Comparison of ENCODE assay signal across 8 cellular contexts in genomic region chr1:159009704-159010361, GRCh38. TPM values are rescaled to one million over a fixed set of nuclear protein-coding genes. Genes with fewer than 3 reads are reported as not detected.
DNase-seq lines count a peak whose midpoint lies in the region; FAIRE-seq and TF ChIP-seq lines count a peak whose summit lies in the region.

Gene IFI16, plus strand, starts transcription at chr1:159009907. Its CDS starts 4,774 bp downstream, at chr1:159014681.

- DNase-seq in GM12891 (ENCODE audit: insufficient read length, low spot score), result peak; percentile 32
- peak; percentile 96 for DNase-seq in HCEC 1CT
- peak; percentile 94 for DNase-seq in MV-4-11 (lab: John Stamatoyannopoulos, UW)
- DNase-seq in activated CD4-positive, alpha-beta T cell treated with anti-CD3 and anti-CD28 coated beads, Interleukin-2, amount 50 U/mL, for 4 hours, result peak; percentile 46 to 50
- no peak for DNase-seq in endothelial cell (ENCODE audit: low spot score)
- no peak for DNase-seq in NCI-H2171 (lab: John Stamatoyannopoulos, UW)

- peak within 1 kb of the TSS; percentile 95 for H3K27ac ChIP-seq in muscle layer of duodenum (ENCODE audit: low read length)
- peak within 1 kb of the TSS; percentile 78 for H3K27ac ChIP-seq in temporal lobe (ENCODE audit: low read depth, low read length)

- no peaks in the 10 kb centered on the region for H3K27me3 ChIP-seq in muscle layer of duodenum (ENCODE audit: low read depth, low read length)

- peak within 1 kb of the TSS; percentile 65 to 78 for H3K4me3 ChIP-seq in muscle layer of duodenum (ENCODE audit: low read depth in 1 of 2, low read length in 2 of 2)

- H3K4me3 Mint-ChIP-seq in endothelial cell (ENCODE audit: unreplicated experiment), result peak within 1 kb of the TSS; percentile 95

- H3K27ac Mint-ChIP-seq in endothelial cell (ENCODE audit: unreplicated experiment), result peak within 1 kb of the TSS; percentile 89

- peak; percentile 97 for TF ChIP-seq POLR2A in GM12891 (IDR thresholded peaks at IDR 0.05; ENCODE audit: low read depth, low read length)

- H3K4me1 ChIP-seq in muscle layer of duodenum (ENCODE audit: control insufficient read depth in 1 of 2, insufficient read depth in 2 of 2, low read length in 2 of 2), result peaks cover 4 to 5% of the 10 kb centered on the region in 2 donors

- H3K9me3 ChIP-seq in muscle layer of duodenum (ENCODE audit: control insufficient read depth in 1 of 2, low read length in 2 of 2), result no peaks in the 10 kb centered on the region

- peaks cover 0 to 7% of the 10 kb centered on the region in 2 donors for H3K36me3 ChIP-seq in muscle layer of duodenum (ENCODE audit: control insufficient read depth in 1 of 2, insufficient read depth in 2 of 2, low read length in 2 of 2)

- no peak for TF ChIP-seq CTCF in endothelial cell (IDR thresholded peaks at IDR 0.05; ENCODE audit: unreplicated experiment)

- peaks cover 75% of the 10 kb centered on the region for H3K4me1 Mint-ChIP-seq in endothelial cell (ENCODE audit: unreplicated experiment)

- H3K27me3 Mint-ChIP-seq in endothelial cell (ENCODE audit: unreplicated experiment), result peaks cover 4% of the 10 kb centered on the region

- H3K36me3 Mint-ChIP-seq in endothelial cell (ENCODE audit: low read depth, unreplicated experiment), result peaks cover 31% of the 10 kb centered on the region

- FAIRE-seq in GM12891 (lab: Jason Lieb, UNC), result peak; percentile 81

- peaks cover 12% of the 10 kb centered on the region for H3K9me3 Mint-ChIP-seq in endothelial cell (ENCODE audit: unreplicated experiment)

TF ChIP-seq in GM12891, 5 proteins besides CTCF, POLR2A, EP300 and RAD21:
- TF ChIP-seq POU2F2 (IDR thresholded peaks at IDR 0.05; ENCODE audit: low read depth, low read length), result peak; percentile 34; the same call in 1 of the 2 replicates
- peak; percentile 90 for TF ChIP-seq TAF1 (IDR thresholded peaks at IDR 0.05; ENCODE audit: low read depth, low read length)
- no peak for TF ChIP-seq PAX5 (IDR thresholded peaks at IDR 0.05; ENCODE audit: insufficient read depth, low read length, severe bottlenecking)
- no peak for TF ChIP-seq SPI1 (IDR thresholded peaks at IDR 0.05; ENCODE audit: low read depth, low read length)
- peak; percentile 93 for TF ChIP-seq POLR2AphosphoS5 (IDR thresholded peaks at IDR 0.05; ENCODE audit: low read depth, low read length)
TF ChIP-seq in GM12891: peak in this region for 3.

RNA-seq across cellular contexts. Expression of gene IFI16, which starts in this region (rescaled TPM):
- 164 TPM for polyA plus RNA-seq in GM12891 (2012; ENCODE audit: low read depth, missing spikeins)
- total RNA-seq in endothelial cell (ENCODE audit: unreplicated experiment), result 258 TPM
- total RNA-seq in temporal lobe, result 19.2 TPM

Comparison
In these comparisons a context has a peak if more than half of its experiments do, and no peak if none do; other contexts are left out.
1. RNA of gene IFI16 (total RNA-seq): 258 TPM in endothelial cell (single experiment); 19.2 TPM in temporal lobe (single experiment); every median in the first group is over 10 times any median in the second.
2. DNase-seq: peak in GM12891 (single experiment), HCEC 1CT (single experiment), MV-4-11 (single experiment) and activated CD4-positive, alpha-beta T cell treated with anti-CD3 and anti-CD28 coated beads, Interleukin-2, amount 50 U/mL, for 4 hours (2 of 2); none in endothelial cell (single experiment) and NCI-H2171 (single experiment).